ENCODE assay signal across 1 cellular context in genomic region chr7:139660317-139661042, GRCh38.
TF ChIP-seq lines count a peak whose summit lies in the region.

No MANE protein-coding gene starts in this region.

TF ChIP-seq in HEK293, 187 proteins besides CTCF, POLR2A, EP300 and RAD21 (continued from another document):
- TF ChIP-seq TSHZ1 (tag by site-specific recombination; IDR thresholded peaks at IDR 0.05; ENCODE audit: borderline replicate concordance), result no peak
- TF ChIP-seq ZNF571 (tag by site-specific recombination; IDR thresholded peaks at IDR 0.05), result no peak
